Comparison of ENCODE assay signal across 9 cellular contexts in the genomic region with DNA sequence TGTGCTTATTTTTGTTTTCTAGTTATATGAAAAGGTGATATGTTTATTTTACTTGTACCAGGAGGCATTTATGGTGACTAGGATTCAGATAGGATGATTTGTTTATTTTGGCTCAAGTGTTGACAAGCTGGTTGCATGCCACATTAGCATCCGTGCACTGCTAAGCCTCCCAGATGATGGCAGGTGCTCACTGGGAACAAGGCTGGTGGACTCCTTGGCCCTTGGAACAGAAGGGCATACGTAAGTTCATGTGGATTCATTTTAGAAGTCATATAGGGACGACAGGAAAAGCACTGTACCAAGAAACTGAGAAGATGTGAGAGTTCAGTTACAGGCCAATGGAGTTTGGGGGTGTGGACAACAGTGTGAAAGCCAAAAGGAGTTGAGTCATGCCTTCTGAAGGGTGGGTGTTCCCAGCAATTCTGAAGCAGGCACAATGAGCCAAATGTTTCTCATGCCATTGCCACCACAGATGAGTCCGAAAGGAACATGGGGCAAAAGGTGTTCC.
A peak's percentile ranks its signal among the peaks of the same experiment; 100 is the strongest.
DNase-seq lines count a peak whose midpoint lies in the region; ATAC-seq, FAIRE-seq and TF ChIP-seq lines count a peak whose summit lies in the region.
"Had no signal": no experiment of that assay in that cellular context is flagged by ENCODE, and none has a peak within 500 bp of the region (broad histone marks: within the 10 kb centered on the region; RNA-seq: fewer than 3 reads in every experiment).

No MANE protein-coding gene starts in this region.

- no peak for TF ChIP-seq CTCF in vagina (IDR thresholded peaks at IDR 0.05)

- ATAC-seq in HG02610 (IDR thresholded peaks at IDR 0.05; ENCODE audit: unreplicated experiment): peak; percentile 58
- ATAC-seq in HG03521 (IDR thresholded peaks at IDR 0.05; ENCODE audit: unreplicated experiment): no peak

- H3K4me1 ChIP-seq in vagina: peaks cover 29% of the 10 kb centered on the region

- DNase-seq in COR-L47 (lab: John Stamatoyannopoulos, UW) (peak; percentile 68), fibroblast of peridontal ligament (ENCODE audit: extremely low read depth) (peak; percentile 92), urothelium cell line (ENCODE audit: low spot score) (peak; percentile 74), vagina (ENCODE audit: extremely low spot score in 2 of 2) (no peak), retina (no peak)

- no peak overlapping the region for H3K27ac ChIP-seq in vagina
- H3K27ac ChIP-seq: ascending aorta had no signal

- no peaks in the 10 kb centered on the region for H3K36me3 ChIP-seq in vagina
- H3K36me3 ChIP-seq: ascending aorta had no signal

- H3K4me3 ChIP-seq in vagina: no peak overlapping the region
- H3K4me3 ChIP-seq: ascending aorta had no signal

- no peaks in the 10 kb centered on the region for H3K9me3 ChIP-seq in vagina
- H3K9me3 ChIP-seq: ascending aorta had no signal

- FAIRE-seq in urothelium cell line (lab: Jason Lieb, UNC): no peak

- intact Hi-C loops in vagina (cut with DNase I): no loop called here

- H3K27me3 ChIP-seq in vagina: no peaks in the 10 kb centered on the region
- H3K27me3 ChIP-seq: ascending aorta had no signal

- no peak for TF ChIP-seq POLR2A in vagina (IDR thresholded peaks at IDR 0.05)

TF ChIP-seq in PFSK-1, 5 proteins besides CTCF, POLR2A, EP300 and RAD21:
- TF ChIP-seq FOXP2 (optimal IDR thresholded peaks at IDR 0.05; ENCODE audit: borderline replicate concordance, extremely low read depth, extremely low read length, insufficient read depth) (peak; percentile 89), SIN3A (IDR thresholded peaks at IDR 0.05; ENCODE audit: borderline replicate concordance, insufficient read depth, low read length) (no peak), POLR2AphosphoS5 (IDR thresholded peaks at IDR 0.05; ENCODE audit: low read depth, low read length) (no peak), TAF1 (IDR thresholded peaks at IDR 0.05; ENCODE audit: borderline replicate concordance, insufficient read depth, low read length) (no peak)
- TF ChIP-seq, protein P1, sequence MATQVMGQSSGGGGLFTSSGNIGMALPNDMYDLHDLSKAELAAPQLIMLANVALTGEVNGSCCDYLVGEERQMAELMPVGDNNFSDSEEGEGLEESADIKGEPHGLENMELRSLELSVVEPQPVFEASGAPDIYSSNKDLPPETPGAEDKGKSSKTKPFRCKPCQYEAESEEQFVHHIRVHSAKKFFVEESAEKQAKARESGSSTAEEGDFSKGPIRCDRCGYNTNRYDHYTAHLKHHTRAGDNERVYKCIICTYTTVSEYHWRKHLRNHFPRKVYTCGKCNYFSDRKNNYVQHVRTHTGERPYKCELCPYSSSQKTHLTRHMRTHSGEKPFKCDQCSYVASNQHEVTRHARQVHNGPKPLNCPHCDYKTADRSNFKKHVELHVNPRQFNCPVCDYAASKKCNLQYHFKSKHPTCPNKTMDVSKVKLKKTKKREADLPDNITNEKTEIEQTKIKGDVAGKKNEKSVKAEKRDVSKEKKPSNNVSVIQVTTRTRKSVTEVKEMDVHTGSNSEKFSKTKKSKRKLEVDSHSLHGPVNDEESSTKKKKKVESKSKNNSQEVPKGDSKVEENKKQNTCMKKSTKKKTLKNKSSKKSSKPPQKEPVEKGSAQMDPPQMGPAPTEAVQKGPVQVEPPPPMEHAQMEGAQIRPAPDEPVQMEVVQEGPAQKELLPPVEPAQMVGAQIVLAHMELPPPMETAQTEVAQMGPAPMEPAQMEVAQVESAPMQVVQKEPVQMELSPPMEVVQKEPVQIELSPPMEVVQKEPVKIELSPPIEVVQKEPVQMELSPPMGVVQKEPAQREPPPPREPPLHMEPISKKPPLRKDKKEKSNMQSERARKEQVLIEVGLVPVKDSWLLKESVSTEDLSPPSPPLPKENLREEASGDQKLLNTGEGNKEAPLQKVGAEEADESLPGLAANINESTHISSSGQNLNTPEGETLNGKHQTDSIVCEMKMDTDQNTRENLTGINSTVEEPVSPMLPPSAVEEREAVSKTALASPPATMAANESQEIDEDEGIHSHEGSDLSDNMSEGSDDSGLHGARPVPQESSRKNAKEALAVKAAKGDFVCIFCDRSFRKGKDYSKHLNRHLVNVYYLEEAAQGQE (IDR thresholded peaks at IDR 0.05; ENCODE audit: insufficient read depth in 1 of 2, low read depth in 2 of 2, low read length in 2 of 2): no peak

Comparison
In these comparisons a context has a peak if more than half of its experiments do, and no peak if none do; other contexts are left out.
1. DNase-seq: peak in COR-L47 (single experiment), fibroblast of peridontal ligament (single experiment) and urothelium cell line (single experiment); none in vagina (0 of 2) and retina (single experiment).